In genomic region chr13:21913010-21913409, GRCh38 we compare ENCODE assay signal across 15 cellular contexts.
DNase-seq lines count a peak whose midpoint lies in the region; ATAC-seq and TF ChIP-seq lines count a peak whose summit lies in the region.
"Had no signal": no experiment of that assay in that cellular context is flagged by ENCODE, and none has a peak within 500 bp of the region (broad histone marks: within the 10 kb centered on the region; RNA-seq: fewer than 3 reads in every experiment).

No MANE protein-coding gene starts in this region.

- ATAC-seq in WTC11 (peak; percentile 93), sciatic nerve (no peak)
- ATAC-seq: gastrocnemius medialis, left cardiac atrium had no signal

- TF ChIP-seq CTCF in LNCaP clone FGC (IDR thresholded peaks at IDR 0.05; ENCODE audit: control insufficient read depth, extremely low read depth, insufficient read depth) (peak; percentile 17; the same call in 1 of the 2 replicates), WTC11 (IDR thresholded peaks at IDR 0.05) (peak; percentile 65), smooth muscle cell (IDR thresholded peaks at IDR 0.05; ENCODE audit: borderline replicate concordance, insufficient read depth, poor library complexity, severe bottlenecking) (peak; percentile 19)

- H3K27ac ChIP-seq in smooth muscle cell (ENCODE audit: low read depth) (no peak overlapping the region), caudate nucleus (ENCODE audit: low read depth, low read length) (no peak overlapping the region)
- H3K27ac ChIP-seq: gastrocnemius medialis, neutrophil, vagina had no signal

- whole genome bisulfite sequencing in smooth muscle cell (ENCODE audit: low lambda C conversion rate) = 67% methylated on average over 8 of the region's 8 CpGs

- no peaks in the 10 kb centered on the region for H3K4me1 Mint-ChIP-seq in activated CD4-positive, alpha-beta T cell treated with anti-CD3 and anti-CD28 coated beads, Interleukin-2, amount 10 ng/mL, durations not matched to agents 24 days and 14 days
- peaks cover 26% of the 10 kb centered on the region for H3K4me1 Mint-ChIP-seq in WTC11
- H3K4me1 Mint-ChIP-seq: B cell had no signal

- intact Hi-C loops in activated CD4-positive, alpha-beta T cell treated with anti-CD3 and anti-CD28 coated beads, Interleukin-2, amount 10 ng/mL, durations not matched to agents 24 days and 14 days (cut with micrococcal nuclease) = loop anchor here (1.0 kb wide), 1 partner anchor 365 kb away; no protein-coding TSS in a partner anchor
- intact Hi-C loops in sciatic nerve (cut with DNase I) = no loop called here

- no peaks in the 10 kb centered on the region for H3F3A ChIP-seq in smooth muscle cell (ENCODE audit: low read depth)

- no peak overlapping the region for H2AFZ ChIP-seq in smooth muscle cell (ENCODE audit: low read depth)

- no peaks in the 10 kb centered on the region for H3K4me1 ChIP-seq in smooth muscle cell (ENCODE audit: low read depth)
- H3K4me1 ChIP-seq: vagina had no signal

- H3K9ac ChIP-seq in smooth muscle cell (ENCODE audit: low read depth) = no peak overlapping the region

- no peaks in the 10 kb centered on the region for H3K36me3 ChIP-seq in smooth muscle cell (ENCODE audit: low read depth)
- H3K36me3 ChIP-seq: gastrocnemius medialis, neutrophil, vagina had no signal

- no peak overlapping the region for H3K27ac Mint-ChIP-seq in activated CD4-positive, alpha-beta T cell treated with anti-CD3 and anti-CD28 coated beads, Interleukin-2, amount 10 ng/mL, durations not matched to agents 24 days and 14 days
- no peak overlapping the region for H3K27ac Mint-ChIP-seq in WTC11
- H3K27ac Mint-ChIP-seq: B cell had no signal

- H4K20me1 ChIP-seq in smooth muscle cell (ENCODE audit: low read depth) = no peaks in the 10 kb centered on the region

- no peak overlapping the region for H3K4me3 ChIP-seq in LNCaP clone FGC (ENCODE audit: low read depth, low read length)
- H3K4me3 ChIP-seq in smooth muscle cell = no peak overlapping the region
- H3K4me3 ChIP-seq: gastrocnemius medialis, vagina had no signal

- H3K27me3 Mint-ChIP-seq in activated CD4-positive, alpha-beta T cell treated with anti-CD3 and anti-CD28 coated beads, Interleukin-2, amount 10 ng/mL, durations not matched to agents 24 days and 14 days = no peaks in the 10 kb centered on the region
- H3K27me3 Mint-ChIP-seq in WTC11 (ENCODE audit: low read depth) = no peaks in the 10 kb centered on the region
- H3K27me3 Mint-ChIP-seq: B cell had no signal

- POLR2A ChIA-PET in WTC11 (lab: Charles Lee) = interaction anchor here (0.5 kb wide), 1 partner anchor 288 kb away, joined by 3 read pairs; no protein-coding TSS in a partner anchor

- H3K9me3 Mint-ChIP-seq in activated CD4-positive, alpha-beta T cell treated with anti-CD3 and anti-CD28 coated beads, Interleukin-2, amount 10 ng/mL, durations not matched to agents 24 days and 14 days = no peaks in the 10 kb centered on the region
- H3K9me3 Mint-ChIP-seq in WTC11 = peaks cover 13% of the 10 kb centered on the region

- H3K4me3 Mint-ChIP-seq in activated CD4-positive, alpha-beta T cell treated with anti-CD3 and anti-CD28 coated beads, Interleukin-2, amount 10 ng/mL, durations not matched to agents 24 days and 14 days = no peak overlapping the region
- H3K4me3 Mint-ChIP-seq in WTC11 = no peak overlapping the region
- H3K4me3 Mint-ChIP-seq: B cell had no signal

- H3K36me3 Mint-ChIP-seq in activated CD4-positive, alpha-beta T cell treated with anti-CD3 and anti-CD28 coated beads, Interleukin-2, amount 10 ng/mL, durations not matched to agents 24 days and 14 days (ENCODE audit: low read depth) = no peaks in the 10 kb centered on the region
- H3K36me3 Mint-ChIP-seq in WTC11 = peaks cover 6% of the 10 kb centered on the region; the same call in 1 of the 2 replicates

- H3K4me2 ChIP-seq in smooth muscle cell = no peak overlapping the region

- no peaks in the 10 kb centered on the region for H3K27me3 ChIP-seq in smooth muscle cell (ENCODE audit: low read depth)
- H3K27me3 ChIP-seq: gastrocnemius medialis, neutrophil, vagina had no signal

- DNase-seq in activated CD4-positive, alpha-beta T cell treated with anti-CD3 and anti-CD28 coated beads, Interleukin-2, amount 10 ng/mL, durations not matched to agents 24 days and 14 days = peak; percentile 59
- DNase-seq in activated CD4-positive, alpha-beta T cell treated with anti-CD3 and anti-CD28 coated beads, Interleukin-2, amount 50 U/mL, for 4 hours = no peak
- DNase-seq in LNCaP clone FGC (ENCODE audit: low read depth) = no peak
- peak; percentile 59 for DNase-seq in WTC11 (ENCODE audit: low spot score)
- no peak for DNase-seq in smooth muscle cell (lab: John Stamatoyannopoulos, UW; ENCODE audit: unreplicated experiment)
- DNase-seq in sciatic nerve (ENCODE audit: low spot score) = no peak
- DNase-seq in HT-29 (ENCODE audit: low spot score) = no peak
- DNase-seq in caudate nucleus (lab: John Stamatoyannopoulos, UW) = no peak
- DNase-seq: gastrocnemius medialis; left cardiac atrium; NCI-H1048; stimulated activated CD8-positive, alpha-beta memory T cell treated with anti-CD3 and anti-CD28 coated beads, Interleukin-4, amount 100 ng/mL, for 48 hours had no signal

- H3K79me2 ChIP-seq in smooth muscle cell (ENCODE audit: low read depth) = no peaks in the 10 kb centered on the region

- H3K9me3 ChIP-seq in smooth muscle cell (replicated peaks; ENCODE audit: low read depth) = no peaks in the 10 kb centered on the region
- H3K9me3 ChIP-seq: gastrocnemius medialis, neutrophil, vagina had no signal

- CTCF ChIA-PET in WTC11 (lab: Charles Lee) = interaction anchor here (0.5 to 2.7 kb wide), 77 partner anchors 9 to 883 kb away, joined by 3 to 21 read pairs (median 4); no protein-coding TSS in a partner anchor

TF ChIP-seq in WTC11, 78 proteins besides CTCF, POLR2A, EP300 and RAD21:
- TF ChIP-seq USF1 (CRISPR knock-in tag; IDR thresholded peaks at IDR 0.05) = no peak
- TF ChIP-seq ZNF423 (CRISPR knock-in tag; IDR thresholded peaks at IDR 0.05) = peak; percentile 53; the same call in 1 of the 2 replicates
- no peak for TF ChIP-seq SOX15 (CRISPR knock-in tag; IDR thresholded peaks at IDR 0.05)

Comparison
In these comparisons a context has a peak if more than half of its experiments do, and no peak if none do; other contexts are left out.
1. DNase-seq: peak in activated CD4-positive, alpha-beta T cell treated with anti-CD3 and anti-CD28 coated beads, Interleukin-2, amount 10 ng/mL, durations not matched to agents 24 days and 14 days (single experiment) and WTC11 (single experiment); none in activated CD4-positive, alpha-beta T cell treated with anti-CD3 and anti-CD28 coated beads, Interleukin-2, amount 50 U/mL, for 4 hours (0 of 2), LNCaP clone FGC (single experiment), smooth muscle cell (single experiment), sciatic nerve (single experiment), HT-29 (single experiment) and caudate nucleus (0 of 61).
2. Peak in every context shown above with its lines, with median percentiles within 50 percentile points of each other: CTCF ChIP-seq.